In genomic region chr1:224203243-224204016, GRCh38 we compare ENCODE assay signal across 8 cellular contexts. TPM values are rescaled to one million over a fixed set of nuclear protein-coding genes. Genes with fewer than 3 reads are reported as not detected.
DNase-seq lines count a peak whose midpoint lies in the region; ATAC-seq, FAIRE-seq and TF ChIP-seq lines count a peak whose summit lies in the region.

No MANE protein-coding gene starts in this region.

- H2AFZ ChIP-seq in neural cell (ENCODE audit: low read depth, low read length) = no peak overlapping the region

- TF ChIP-seq RAD21 in neural cell (conservative IDR thresholded peaks at IDR 0.05) = no peak

- DNase-seq in C1 segment of cervical spinal cord (lab: John Stamatoyannopoulos, UW) = peak in 9 of 14 donors; percentile 18 to 65 (median 36)
- DNase-seq in MG63 = peak; percentile 48
- peak; percentile 34 for DNase-seq in dermis blood vessel endothelial cell
- DNase-seq in NCI-H2107 treated with DMSO at 0.1 percent for 48 hours (lab: John Stamatoyannopoulos, UW; ENCODE audit: unreplicated experiment) = no peak
- DNase-seq in T-helper 9 cell = no peak
- no peak for DNase-seq in frontal cortex (ENCODE audit: low spot score in 2 of 2)

- H3K4me3 ChIP-seq in MG63 (no peak overlapping the region), neural cell (ENCODE audit: low read length) (no peak overlapping the region)

- TF ChIP-seq EP300 in neural cell (conservative IDR thresholded peaks at IDR 0.05; ENCODE audit: poor library complexity, severe bottlenecking) = no peak

- FAIRE-seq in frontal cortex (lab: Jason Lieb, UNC) = no peak

- H3K4me2 ChIP-seq in neural cell (ENCODE audit: low read length) = no peak overlapping the region

- H3K27ac ChIP-seq in neural cell (ENCODE audit: low read length) = peak overlapping the region; percentile 20

- ATAC-seq in GM21423 (IDR thresholded peaks at IDR 0.05; ENCODE audit: unreplicated experiment) = peak; percentile 56

- H4K20me1 ChIP-seq in neural cell (ENCODE audit: insufficient read depth) = no peaks in the 10 kb centered on the region

- H3F3A ChIP-seq in neural cell (ENCODE audit: insufficient read depth, low read length, poor library complexity, severe bottlenecking) = no peaks in the 10 kb centered on the region

- H3K9me3 ChIP-seq in MG63 (no peaks in the 10 kb centered on the region), neural cell (ENCODE audit: low read length) (no peaks in the 10 kb centered on the region)

- no peaks in the 10 kb centered on the region for H3K79me2 ChIP-seq in neural cell (replicated peaks; ENCODE audit: insufficient read depth, low read length)

- no peak overlapping the region for H3K9ac ChIP-seq in neural cell (ENCODE audit: low read length)

- H3K27me3 ChIP-seq in MG63 (no peaks in the 10 kb centered on the region), neural cell (ENCODE audit: insufficient read depth, low read depth, low read length) (no peaks in the 10 kb centered on the region)

- TF ChIP-seq CTCF in neural cell (IDR thresholded peaks at IDR 0.05; ENCODE audit: poor library complexity, severe bottlenecking) = no peak

- H3K36me3 ChIP-seq in MG63 = no peaks in the 10 kb centered on the region
- no peaks in the 10 kb centered on the region for H3K36me3 ChIP-seq in neural cell (ENCODE audit: insufficient read depth, low read length)

- H3K9me2 ChIP-seq in neural cell (ENCODE audit: insufficient read depth, low read length) = no peaks in the 10 kb centered on the region

TF ChIP-seq in neural cell, 6 proteins besides CTCF, POLR2A, EP300 and RAD21:
- TF ChIP-seq EZH2 (IDR thresholded peaks at IDR 0.05; ENCODE audit: borderline replicate concordance, insufficient read depth, low read length, poor library complexity, severe bottlenecking) (no peak), TAF1 (IDR thresholded peaks at IDR 0.05; ENCODE audit: low read depth) (no peak), POLR2AphosphoS5 (IDR thresholded peaks at IDR 0.05) (no peak), SMC3 (conservative IDR thresholded peaks at IDR 0.05; ENCODE audit: poor library complexity) (no peak), MXI1 (conservative IDR thresholded peaks at IDR 0.05; ENCODE audit: poor library complexity, severe bottlenecking) (no peak), REST (IDR thresholded peaks at IDR 0.05; ENCODE audit: borderline replicate concordance) (no peak)
TF ChIP-seq in neural cell: peak in this region for 0.

RNA-seq across cellular contexts. Expression of gene DEGS1, which starts 20.4 kb away (rescaled TPM):
- total RNA-seq in MG63 (2014; rRNA removed; shearing (Covaris generic); ENCODE audit: low replicate concordance) = 138 and 160 TPM in 2 replicates
- total RNA-seq in dermis blood vessel endothelial cell = 115 and 126 TPM in 2 replicates
- polyA plus RNA-seq in neural cell = 40.6 and 53.7 TPM in 2 replicates
- polyA minus RNA-seq in neural cell = 44.7 and 52.1 TPM in 2 replicates
- 65.6 TPM for total RNA-seq in frontal cortex

Comparison
In these comparisons a context has a peak if more than half of its experiments do, and no peak if none do; other contexts are left out.
1. DNase-seq: peak in C1 segment of cervical spinal cord (9 of 14), MG63 (single experiment) and dermis blood vessel endothelial cell (single experiment); none in NCI-H2107 treated with DMSO at 0.1 percent for 48 hours (single experiment), T-helper 9 cell (single experiment) and frontal cortex (0 of 2).